32 cellular contexts compared by ENCODE assay signal in genomic region chr9:131296906-131297500, GRCh38. TPM values are rescaled to one million over a fixed set of nuclear protein-coding genes. Genes with fewer than 3 reads are reported as not detected.
"Had no signal": no experiment of that assay in that cellular context is flagged by ENCODE, and none has a peak within 500 bp of the region (broad histone marks: within the 10 kb centered on the region; RNA-seq: fewer than 3 reads in every experiment).

No MANE protein-coding gene starts in this region.

- H3K4me1 Mint-ChIP-seq: activated naive CD4-positive, alpha-beta T cell treated with anti-CD3 and anti-CD28 coated beads, Interleukin-2, amount 50 U/mL, for 24 hours; activated T-helper 17 cell treated with anti-CD3 and anti-CD28 coated beads, Interleukin-2, amount 50 U/mL, for 72 hours; immature natural killer cell; naive thymus-derived CD8-positive, alpha-beta T cell; stimulated activated memory B cell treated with anti-CD40 and anti-IgM and Interleukin-4, amounts not matched to agents 10 μg/mL and 1 μg/mL and 100 μg/mL, for 72 hours; WTC11 had no signal

- H3K27me3 ChIP-seq: colonic mucosa, stomach, thyroid gland, upper lobe of right lung had no signal

- H3K9me3 Mint-ChIP-seq: activated CD8-positive, alpha-beta T cell treated with anti-CD3 and anti-CD28 coated beads for 36 hours; activated naive CD4-positive, alpha-beta T cell treated with anti-CD3 and anti-CD28 coated beads, Interleukin-2, amount 50 U/mL, for 24 hours; activated T-cell treated with anti-CD3 and anti-CD28 coated beads, Interleukin-2, amount 50 U/mL, for 4 hours; activated T-helper 17 cell treated with anti-CD3 and anti-CD28 coated beads, Interleukin-2, amount 50 U/mL, for 72 hours; naive thymus-derived CD8-positive, alpha-beta T cell; neural crest cell; stimulated activated memory B cell treated with anti-CD40 and anti-IgM and Interleukin-4, amounts not matched to agents 10 μg/mL and 1 μg/mL and 100 μg/mL, for 72 hours; T-helper 1 cell treated with Interleukin-12 subunit alpha and Interleukin-12 subunit beta and Interleukin-4 antibody, amounts not matched to agents 30 μg/mL and 1 μg/mL, for 36 hours; WTC11 had no signal

- FAIRE-seq: bronchial epithelial cell, endometrium, frontal cortex, kidney, small intestine had no signal

- H3K4me1 ChIP-seq: colonic mucosa, lower lobe of right lung, thyroid gland, upper lobe of right lung had no signal

- H3K4me3 ChIP-seq: colonic mucosa, lower lobe of right lung, stomach, thyroid gland, upper lobe of right lung had no signal

- H3K9me3 ChIP-seq: colonic mucosa, lower lobe of right lung, stomach, thyroid gland, upper lobe of right lung had no signal

- DNase-seq: activated CD4-positive, alpha-beta T cell treated with anti-CD3 and anti-CD28 coated beads, Interleukin-2, amount 50 U/mL, for 1 hour; activated CD8-positive, alpha-beta T cell treated with anti-CD3 and anti-CD28 coated beads for 36 hours; activated T-cell treated with anti-CD3 and anti-CD28 coated beads, Interleukin-2, amount 50 U/mL, for 4 hours; anterior cingulate cortex; cerebellar nuclear complex; colonic mucosa; effector CD8-positive, alpha-beta T cell; hypothalamus; immature natural killer cell; kidney; lower lobe of right lung; naive thymus-derived CD8-positive, alpha-beta T cell; occipital lobe; small intestine; stimulated activated CD4-positive, alpha-beta T cell treated with anti-CD3 and anti-CD28 coated beads, Interleukin-4, amount 100 ng/mL, for 4 hours; stimulated activated CD8-positive, alpha-beta memory T cell treated with anti-CD3 and anti-CD28 coated beads, Interleukin-4, amount 100 ng/mL, for 48 hours; stomach; SW 1271; T1000; thyroid gland; upper lobe of right lung had no signal

- H3K27ac ChIP-seq: colonic mucosa, epithelial cell of prostate, lower lobe of right lung, stomach, thyroid gland, upper lobe of right lung had no signal

- H3K27me3 Mint-ChIP-seq: activated CD8-positive, alpha-beta T cell treated with anti-CD3 and anti-CD28 coated beads for 36 hours; activated naive CD4-positive, alpha-beta T cell treated with anti-CD3 and anti-CD28 coated beads, Interleukin-2, amount 50 U/mL, for 24 hours; activated T-helper 17 cell treated with anti-CD3 and anti-CD28 coated beads, Interleukin-2, amount 50 U/mL, for 72 hours; naive thymus-derived CD8-positive, alpha-beta T cell; stimulated activated memory B cell treated with anti-CD40 and anti-IgM and Interleukin-4, amounts not matched to agents 10 μg/mL and 1 μg/mL and 100 μg/mL, for 72 hours had no signal

- H3K36me3 Mint-ChIP-seq: activated naive CD4-positive, alpha-beta T cell treated with anti-CD3 and anti-CD28 coated beads, Interleukin-2, amount 50 U/mL, for 24 hours; immature natural killer cell; naive thymus-derived CD8-positive, alpha-beta T cell; stimulated activated memory B cell treated with anti-CD40 and anti-IgM and Interleukin-4, amounts not matched to agents 10 μg/mL and 1 μg/mL and 100 μg/mL, for 72 hours; WTC11 had no signal

- ATAC-seq: activated CD8-positive, alpha-beta T cell treated with anti-CD3 and anti-CD28 coated beads for 36 hours; activated T-cell treated with anti-CD3 and anti-CD28 coated beads, Interleukin-2, amount 50 U/mL, for 4 hours; activated T-helper 17 cell treated with anti-CD3 and anti-CD28 coated beads, Interleukin-2, amount 50 U/mL, for 72 hours; lower lobe of right lung; naive thymus-derived CD8-positive, alpha-beta T cell; sciatic nerve; stimulated activated memory B cell treated with anti-CD40 and anti-IgM and Interleukin-4, amounts not matched to agents 10 μg/mL and 1 μg/mL and 100 μg/mL, for 72 hours; upper lobe of right lung; WTC11 had no signal

- H3K4me3 Mint-ChIP-seq: activated CD8-positive, alpha-beta T cell treated with anti-CD3 and anti-CD28 coated beads for 36 hours; activated naive CD4-positive, alpha-beta T cell treated with anti-CD3 and anti-CD28 coated beads, Interleukin-2, amount 50 U/mL, for 24 hours; activated T-cell treated with anti-CD3 and anti-CD28 coated beads, Interleukin-2, amount 50 U/mL, for 4 hours; activated T-helper 17 cell treated with anti-CD3 and anti-CD28 coated beads, Interleukin-2, amount 50 U/mL, for 72 hours; immature natural killer cell; naive thymus-derived CD8-positive, alpha-beta T cell; neural crest cell; stimulated activated memory B cell treated with anti-CD40 and anti-IgM and Interleukin-4, amounts not matched to agents 10 μg/mL and 1 μg/mL and 100 μg/mL, for 72 hours; T-helper 1 cell treated with Interleukin-12 subunit alpha and Interleukin-12 subunit beta and Interleukin-4 antibody, amounts not matched to agents 30 μg/mL and 1 μg/mL, for 36 hours; WTC11 had no signal

- H3K27ac Mint-ChIP-seq: activated CD8-positive, alpha-beta T cell treated with anti-CD3 and anti-CD28 coated beads for 36 hours; activated naive CD4-positive, alpha-beta T cell treated with anti-CD3 and anti-CD28 coated beads, Interleukin-2, amount 50 U/mL, for 24 hours; activated T-helper 17 cell treated with anti-CD3 and anti-CD28 coated beads, Interleukin-2, amount 50 U/mL, for 72 hours; stimulated activated memory B cell treated with anti-CD40 and anti-IgM and Interleukin-4, amounts not matched to agents 10 μg/mL and 1 μg/mL and 100 μg/mL, for 72 hours; T-helper 1 cell treated with Interleukin-12 subunit alpha and Interleukin-12 subunit beta and Interleukin-4 antibody, amounts not matched to agents 30 μg/mL and 1 μg/mL, for 36 hours had no signal

- H3K36me3 ChIP-seq: colonic mucosa, lower lobe of right lung, stomach, thyroid gland, upper lobe of right lung had no signal

RNA-seq across cellular contexts. Expression of gene PLPP7, which starts 7.5 kb away (rescaled TPM):
- total RNA-seq: activated T-cell treated with anti-CD3 and anti-CD28 coated beads, Interleukin-2, amount 50 U/mL, for 4 hours; activated T-helper 17 cell treated with anti-CD3 and anti-CD28 coated beads, Interleukin-2, amount 50 U/mL, for 72 hours; bronchial epithelial cell had no signal
